Comparison of ENCODE assay signal across 8 cellular contexts in genomic region chr2:9608491-9608890, GRCh38. TPM values are rescaled to one million over a fixed set of nuclear protein-coding genes. Genes with fewer than 3 reads are reported as not detected.
DNase-seq lines count a peak whose midpoint lies in the region; ATAC-seq, FAIRE-seq and TF ChIP-seq lines count a peak whose summit lies in the region.
"Not testable (repeated sequence)": the region's sequence is repeated elsewhere in the genome, so short reads cannot be mapped to it uniquely, and the experiment has no call there.

No MANE protein-coding gene starts in this region.

- not testable (repeated sequence) for H3K36me3 ChIP-seq in endothelial cell of umbilical vein (ENCODE audit: control insufficient read depth in 2 of 2, extremely low read depth in 1 of 2, insufficient read depth in 2 of 2, low read length in 2 of 2); trophoblast cell (ENCODE audit: control insufficient read depth in 1 of 2, insufficient read depth in 2 of 2, low read length in 2 of 2); transverse colon

- in situ Hi-C loops in transverse colon (cut with MboI; ENCODE audit: low pct_ligation_motif_present in 1 of 4, low pct_unique_long_range_greater_than_20kb in 1 of 4, low sequenced_read_pairs in 3 of 4): not testable (repeated sequence)

- H3K18ac ChIP-seq in trophoblast cell (ENCODE audit: low read length): not testable (repeated sequence)

- H2AK5ac ChIP-seq in trophoblast cell (ENCODE audit: low read length): not testable (repeated sequence)

- dilution Hi-C loops in endothelial cell of umbilical vein (cut with MboI; ENCODE audit: extremely low pct_ligation_motif_present, low sequenced_read_pairs): not testable (repeated sequence)

- not testable (repeated sequence) for H2BK5ac ChIP-seq in trophoblast cell (ENCODE audit: low read depth, low read length, poor library complexity)

- not testable (repeated sequence) for H3K9me3 Mint-ChIP-seq in T-helper 1 cell treated with Interleukin-12 subunit alpha and Interleukin-12 subunit beta and Interleukin-4 antibody, amounts not matched to agents 30 μg/mL and 1 μg/mL, for 36 hours; activated naive CD8-positive, alpha-beta T cell treated with anti-CD3 and anti-CD28 coated beads, Interleukin-2, amount 50 U/mL, for 24 hours

- not testable (repeated sequence) for H3K27me3 Mint-ChIP-seq in T-helper 1 cell treated with Interleukin-12 subunit alpha and Interleukin-12 subunit beta and Interleukin-4 antibody, amounts not matched to agents 30 μg/mL and 1 μg/mL, for 36 hours (ENCODE audit: low read depth); activated naive CD8-positive, alpha-beta T cell treated with anti-CD3 and anti-CD28 coated beads, Interleukin-2, amount 50 U/mL, for 24 hours

- not testable (repeated sequence) for H3K79me1 ChIP-seq in trophoblast cell (ENCODE audit: low read length)

- H4K8ac ChIP-seq in trophoblast cell (ENCODE audit: low read depth, low read length): not testable (repeated sequence)

- H3K27ac ChIP-seq in endothelial cell of umbilical vein (ENCODE audit: insufficient read depth, low read depth, low read length) (peak overlapping the region; percentile 44), transverse colon (peak overlapping the region; percentile 75 to 83 (median 82))
- not testable (repeated sequence) for H3K27ac ChIP-seq in trophoblast cell (ENCODE audit: low read depth, low read length)

- intact Hi-C loops in endothelial cell of umbilical vein (cut with micrococcal nuclease): loop anchor here (1.0 to 2.0 kb wide), 2 partner anchors 21 to 52 kb away; no protein-coding TSS in a partner anchor
- intact Hi-C loops in transverse colon (cut with DNase I; ENCODE audit: low total_unique reads): not testable (repeated sequence)

- H3K23ac ChIP-seq in trophoblast cell (ENCODE audit: low read length): peak overlapping the region; percentile 87

- H3K4ac ChIP-seq in trophoblast cell (ENCODE audit: low read depth, low read length): peak overlapping the region; percentile 89

- not testable (repeated sequence) for BruUV-seq in endothelial cell of umbilical vein (replicated peaks; lab: Mats Ljungman, UMichigan)

- not testable (repeated sequence) for TF ChIP-seq CTCF in GM12864 (IDR thresholded peaks at IDR 0.05; ENCODE audit: low read depth, low read length, missing control alignments); endothelial cell of umbilical vein (IDR thresholded peaks at IDR 0.05; ENCODE audit: extremely low read depth in 1 of 2, insufficient read depth in 1 of 2, low read depth in 1 of 2, low read length in 2 of 2); transverse colon (IDR thresholded peaks at IDR 0.05)

- no CpG with 5 or more reads among the region's 10 CpGs for WGBS in trophoblast cell (ENCODE audit: extremely low coverage, insufficient coverage, insufficient read length)
- WGBS in transverse colon (ENCODE audit: low coverage in 1 of 2), 2 donors: 51 to 57% methylated on average over 7 to 10 of the region's 10 CpGs

- H3K4me3 ChIP-seq in GM12864 (ENCODE audit: low read depth, low read length): peak overlapping the region; percentile 42
- peak overlapping the region in 1 of 3 experiments; percentile 40 for H3K4me3 ChIP-seq in endothelial cell of umbilical vein (replicated peaks in 1 of 3; ENCODE audit: insufficient read depth in 1 of 3, low read depth in 1 of 3, low read length in 3 of 3)
- H3K4me3 ChIP-seq in trophoblast cell (ENCODE audit: low read depth, low read length): not testable (repeated sequence)
- peak overlapping the region in 2 of 4 donors; percentile 0 to 33 for H3K4me3 ChIP-seq in transverse colon

- H2BK120ac ChIP-seq in trophoblast cell (ENCODE audit: insufficient read depth, low read length, poor library complexity): not testable (repeated sequence)

- not testable (repeated sequence) for H4K12ac ChIP-seq in trophoblast cell (ENCODE audit: low read depth, low read length)

- peaks cover 18% of the 10 kb centered on the region for H4K20me1 ChIP-seq in endothelial cell of umbilical vein (replicated peaks; ENCODE audit: control insufficient read depth, extremely low read depth, insufficient read depth, low read length)

- DNase-seq in GM12864 (ENCODE audit: low read depth); activated naive CD8-positive, alpha-beta T cell treated with anti-CD3 and anti-CD28 coated beads, Interleukin-2, amount 50 U/mL, for 24 hours; endothelial cell of umbilical vein (ENCODE audit: low read depth, low spot score); left lobe of liver (ENCODE audit: low spot score); trophoblast cell; transverse colon: not testable (repeated sequence)

- H3K14ac ChIP-seq in trophoblast cell (ENCODE audit: low read length): not testable (repeated sequence)

- ATAC-seq in HG03175 (IDR thresholded peaks at IDR 0.05; ENCODE audit: unreplicated experiment) (peak; percentile 22), left lobe of liver (peak; percentile 22)
- ATAC-seq in activated naive CD8-positive, alpha-beta T cell treated with anti-CD3 and anti-CD28 coated beads, Interleukin-2, amount 50 U/mL, for 24 hours: not testable (repeated sequence)

- CTCF ChIA-PET in endothelial cell of umbilical vein (lab: Charles Lee): interaction anchor here (0.9 to 2.2 kb wide), 4 partner anchors 10 to 14 kb away, joined by 3 to 10 read pairs (median 4); no protein-coding TSS in a partner anchor

- H3K4me1 ChIP-seq in endothelial cell of umbilical vein (ENCODE audit: control insufficient read depth, extremely low read depth, insufficient read depth, low read length) (peaks cover 16% of the 10 kb centered on the region), transverse colon (peaks cover 18 to 64% (median 36%) of the 10 kb centered on the region in 4 donors)
- not testable (repeated sequence) for H3K4me1 ChIP-seq in trophoblast cell (ENCODE audit: control insufficient read depth in 1 of 2, insufficient read depth in 2 of 2, low read length in 2 of 2)

- TF ChIP-seq POLR2A in endothelial cell of umbilical vein (IDR thresholded peaks at IDR 0.05; ENCODE audit: low read depth, low read length); transverse colon (IDR thresholded peaks at IDR 0.05): not testable (repeated sequence)

- not testable (repeated sequence) for H2BK12ac ChIP-seq in trophoblast cell (ENCODE audit: low read length)

- H3K4me3 Mint-ChIP-seq in T-helper 1 cell treated with Interleukin-12 subunit alpha and Interleukin-12 subunit beta and Interleukin-4 antibody, amounts not matched to agents 30 μg/mL and 1 μg/mL, for 36 hours: peak overlapping the region; percentile 78
- peak overlapping the region; percentile 81 for H3K4me3 Mint-ChIP-seq in activated naive CD8-positive, alpha-beta T cell treated with anti-CD3 and anti-CD28 coated beads, Interleukin-2, amount 50 U/mL, for 24 hours

- H3K27me3 ChIP-seq in endothelial cell of umbilical vein (ENCODE audit: control insufficient read depth in 2 of 2, insufficient read depth in 2 of 2, low read length in 2 of 2); trophoblast cell (ENCODE audit: insufficient read depth, low read length); transverse colon: not testable (repeated sequence)

- H4K91ac ChIP-seq in trophoblast cell (ENCODE audit: low read depth, low read length): not testable (repeated sequence)

- not testable (repeated sequence) for FAIRE-seq in endothelial cell of umbilical vein (lab: Jason Lieb, UNC)

- H3K36me3 Mint-ChIP-seq in T-helper 1 cell treated with Interleukin-12 subunit alpha and Interleukin-12 subunit beta and Interleukin-4 antibody, amounts not matched to agents 30 μg/mL and 1 μg/mL, for 36 hours (ENCODE audit: low read depth): peaks cover 25% of the 10 kb centered on the region
- peaks cover 49% of the 10 kb centered on the region for H3K36me3 Mint-ChIP-seq in activated naive CD8-positive, alpha-beta T cell treated with anti-CD3 and anti-CD28 coated beads, Interleukin-2, amount 50 U/mL, for 24 hours (ENCODE audit: low read depth)

- peak overlapping the region; percentile 61 for H3K4me2 ChIP-seq in endothelial cell of umbilical vein (ENCODE audit: insufficient read depth, low read length)
- H3K4me2 ChIP-seq in trophoblast cell (ENCODE audit: low read length): peak overlapping the region; percentile 45

- H3K27ac Mint-ChIP-seq in T-helper 1 cell treated with Interleukin-12 subunit alpha and Interleukin-12 subunit beta and Interleukin-4 antibody, amounts not matched to agents 30 μg/mL and 1 μg/mL, for 36 hours: peak overlapping the region; percentile 95
- H3K27ac Mint-ChIP-seq in activated naive CD8-positive, alpha-beta T cell treated with anti-CD3 and anti-CD28 coated beads, Interleukin-2, amount 50 U/mL, for 24 hours: peak overlapping the region; percentile 94

- H3K79me2 ChIP-seq in endothelial cell of umbilical vein (ENCODE audit: control insufficient read depth, insufficient read depth, low read length) (peaks cover 100% of the 10 kb centered on the region), trophoblast cell (ENCODE audit: control insufficient read depth, insufficient read depth, low read length, poor library complexity) (peaks cover 22% of the 10 kb centered on the region)

- H3K9me3 ChIP-seq in endothelial cell of umbilical vein (replicated peaks; ENCODE audit: control insufficient read depth, insufficient read depth, low read length); trophoblast cell (ENCODE audit: insufficient read depth, low read depth, low read length); transverse colon: not testable (repeated sequence)

- POLR2A ChIA-PET in endothelial cell of umbilical vein (lab: Charles Lee): not testable (repeated sequence)

- H3K4me1 Mint-ChIP-seq in T-helper 1 cell treated with Interleukin-12 subunit alpha and Interleukin-12 subunit beta and Interleukin-4 antibody, amounts not matched to agents 30 μg/mL and 1 μg/mL, for 36 hours (ENCODE audit: low read depth): peaks cover 42% of the 10 kb centered on the region
- peaks cover 90% of the 10 kb centered on the region for H3K4me1 Mint-ChIP-seq in activated naive CD8-positive, alpha-beta T cell treated with anti-CD3 and anti-CD28 coated beads, Interleukin-2, amount 50 U/mL, for 24 hours

- H2AFZ ChIP-seq in endothelial cell of umbilical vein (ENCODE audit: low read depth, low read length); trophoblast cell (ENCODE audit: insufficient read depth, low read length, poor library complexity): not testable (repeated sequence)

- not testable (repeated sequence) for TF ChIP-seq EP300 in transverse colon (IDR thresholded peaks at IDR 0.05; ENCODE audit: low read depth)

- H3K9ac ChIP-seq in endothelial cell of umbilical vein (replicated peaks; ENCODE audit: extremely low read depth, insufficient read depth, low read length): peak overlapping the region; percentile 1
- not testable (repeated sequence) for H3K9ac ChIP-seq in trophoblast cell (ENCODE audit: low read length)

- not testable (repeated sequence) for H3K9me1 ChIP-seq in endothelial cell of umbilical vein (replicated peaks; ENCODE audit: control insufficient read depth, extremely low read depth, insufficient read depth, low read length)

RNA-seq across cellular contexts. Expression of gene YWHAQ, which starts 22.3 kb away (rescaled TPM):
- total RNA-seq in endothelial cell of umbilical vein (347 and 456 TPM in 2 replicates), left lobe of liver (82.3 TPM), transverse colon (100 to 1,000 TPM in 3 of 4 donors, 10 to 100 TPM in 1; 84.0 to 189 (median 145) TPM)
- polyA plus RNA-seq in endothelial cell of umbilical vein: 188 and 217 TPM in 2 replicates
- polyA plus RNA-seq in endothelial cell of umbilical vein (2011; cell fraction: cytosol; rRNA removed): 256 and 260 TPM in 2 replicates
- polyA plus RNA-seq in endothelial cell of umbilical vein (2011; cell fraction: nucleus; rRNA removed): 100.0 and 127 TPM in 2 replicates
- polyA plus RNA-seq in endothelial cell of umbilical vein (2012): 374 and 512 TPM in 2 replicates
- polyA minus RNA-seq in endothelial cell of umbilical vein: 197 and 225 TPM in 2 replicates
- 225 TPM for polyA minus RNA-seq in endothelial cell of umbilical vein (2011; cell fraction: cytosol; rRNA and poly(A)+ RNA removed)
- polyA minus RNA-seq in endothelial cell of umbilical vein (2011; cell fraction: nucleus; rRNA and poly(A)+ RNA removed): 75.0 and 81.4 TPM in 2 replicates
- polyA plus RNA-seq in trophoblast cell (2013): 327 and 332 TPM in 2 replicates

RNA-seq across cellular contexts. Expression of gene ADAM17, which starts 52.9 kb away (rescaled TPM):
- 52.9 and 57.1 TPM in 2 replicates for total RNA-seq in endothelial cell of umbilical vein
- 9.3 and 10.6 TPM in 2 replicates for polyA plus RNA-seq in endothelial cell of umbilical vein
- polyA plus RNA-seq in endothelial cell of umbilical vein (2011; cell fraction: cytosol; rRNA removed): 10.6 and 11.4 TPM in 2 replicates
- polyA plus RNA-seq in endothelial cell of umbilical vein (2011; cell fraction: nucleus; rRNA removed): 20.4 and 22.4 TPM in 2 replicates
- polyA plus RNA-seq in endothelial cell of umbilical vein (2012): 41.9 and 43.2 TPM in 2 replicates
- 43.8 and 50.3 TPM in 2 replicates for polyA minus RNA-seq in endothelial cell of umbilical vein
- 5.8 TPM for polyA minus RNA-seq in endothelial cell of umbilical vein (2011; cell fraction: cytosol; rRNA and poly(A)+ RNA removed)
- 30.7 and 41.5 TPM in 2 replicates for polyA minus RNA-seq in endothelial cell of umbilical vein (2011; cell fraction: nucleus; rRNA and poly(A)+ RNA removed)
- total RNA-seq in left lobe of liver: 5.4 TPM
- 33.7 and 34.1 TPM in 2 replicates for polyA plus RNA-seq in trophoblast cell (2013)
- total RNA-seq in transverse colon: 10 to 100 TPM; 11.2 to 36.4 (median 17.0) TPM
